In the genomic region with DNA sequence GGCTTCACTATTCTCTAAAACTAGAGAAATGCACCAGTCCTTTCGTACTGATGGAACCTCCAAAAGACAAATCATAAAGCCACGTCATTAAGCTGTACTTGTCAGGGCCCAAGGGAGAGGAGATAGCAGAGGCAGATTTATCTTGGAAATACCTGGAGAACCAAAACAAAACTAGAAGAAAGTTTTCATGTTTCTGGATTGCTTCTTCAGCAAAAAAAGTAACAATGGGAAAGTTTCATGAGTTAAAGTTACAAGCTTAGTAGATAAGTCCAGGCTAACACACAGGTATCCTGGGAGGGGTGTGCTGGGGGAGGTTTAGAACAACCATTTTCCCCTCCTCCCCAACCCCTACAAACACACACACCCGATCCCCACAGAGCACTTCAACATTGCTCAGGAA, we compare ENCODE assay signal across 18 cellular contexts. TPM values are rescaled to one million over a fixed set of nuclear protein-coding genes. Genes with fewer than 3 reads are reported as not detected.
DNase-seq lines count a peak whose midpoint lies in the region; ATAC-seq, FAIRE-seq and TF ChIP-seq lines count a peak whose summit lies in the region.
"Had no signal": no experiment of that assay in that cellular context is flagged by ENCODE, and none has a peak within 500 bp of the region (broad histone marks: within the 10 kb centered on the region; RNA-seq: fewer than 3 reads in every experiment).

No MANE protein-coding gene starts in this region.

- no peak for TF ChIP-seq POLR2A in GM12891 (IDR thresholded peaks at IDR 0.05; ENCODE audit: low read depth, low read length)
- TF ChIP-seq POLR2A in adrenal gland (IDR thresholded peaks at IDR 0.05) = no peak

- H3K27ac ChIP-seq in adrenal gland = peak overlapping the region in 4 of 5 donors; percentile 34 to 86 (median 58)

- no peak overlapping the region for H3K4me3 ChIP-seq in adrenal gland
- H3K4me3 ChIP-seq in MG63 = no peak overlapping the region
- H3K4me3 ChIP-seq: psoas muscle, vagina had no signal

- CTCF ChIA-PET in activated naive CD4-positive, alpha-beta T cell treated with anti-CD3 and anti-CD28 coated beads, Interleukin-2, amount 10 ng/mL, durations not matched to agents 7 days and 5 days (lab: Charles Lee) = interaction anchor here (1.0 kb wide), 1 partner anchor 10 kb away, joined by 3 read pairs; no protein-coding TSS in a partner anchor

- DNase-seq in activated naive CD4-positive, alpha-beta T cell treated with anti-CD3 and anti-CD28 coated beads, Interleukin-2, amount 10 ng/mL, durations not matched to agents 7 days and 5 days = no peak
- DNase-seq in activated naive CD4-positive, alpha-beta T cell (lab: John Stamatoyannopoulos, UW) = no peak
- DNase-seq in GM12891 (ENCODE audit: insufficient read length, low spot score) (no peak), adrenal gland (no peak), osteocyte (ENCODE audit: extremely low spot score, unreplicated experiment) (no peak), MG63 (no peak)
- DNase-seq in stimulated activated CD4-positive, alpha-beta T cell treated with anti-CD3 and anti-CD28 coated beads, Interleukin-2, amount 100 ng/mL, for 24 hours = no peak
- DNase-seq: amniotic stem cell, Calu3, GDM1, NCI-H82, psoas muscle, RPMI8226 had no signal

- H3K9me3 ChIP-seq in adrenal gland (replicated peaks in 1 of 3) = no peaks in the 10 kb centered on the region
- no peaks in the 10 kb centered on the region for H3K9me3 ChIP-seq in MG63
- H3K9me3 ChIP-seq: psoas muscle, vagina had no signal

- TF ChIP-seq CTCF in adrenal gland (IDR thresholded peaks at IDR 0.05) = no peak
- TF ChIP-seq CTCF in osteocyte (IDR thresholded peaks at IDR 0.05) = no peak

- H3K4me1 Mint-ChIP-seq in activated naive CD4-positive, alpha-beta T cell treated with anti-CD3 and anti-CD28 coated beads, Interleukin-2, amount 10 ng/mL, durations not matched to agents 7 days and 5 days = peaks cover 90% of the 10 kb centered on the region
- peaks cover 76% of the 10 kb centered on the region for H3K4me1 Mint-ChIP-seq in osteocyte (ENCODE audit: unreplicated experiment)

- peak; percentile 38 for FAIRE-seq in GM12891 (lab: Jason Lieb, UNC)
- FAIRE-seq: GM12892 had no signal

- 51 to 59% (median 57%) methylated on average over 3 of the region's 3 CpGs for WGBS in adrenal gland, 4 donors

- no peaks in the 10 kb centered on the region for H3K9me3 Mint-ChIP-seq in activated naive CD4-positive, alpha-beta T cell treated with anti-CD3 and anti-CD28 coated beads, Interleukin-2, amount 10 ng/mL, durations not matched to agents 7 days and 5 days
- no peaks in the 10 kb centered on the region for H3K9me3 Mint-ChIP-seq in osteocyte (ENCODE audit: unreplicated experiment)
- H3K9me3 Mint-ChIP-seq: WTC11 had no signal

- no peak overlapping the region for H3K4me3 Mint-ChIP-seq in activated naive CD4-positive, alpha-beta T cell treated with anti-CD3 and anti-CD28 coated beads, Interleukin-2, amount 10 ng/mL, durations not matched to agents 7 days and 5 days
- H3K4me3 Mint-ChIP-seq in osteocyte (ENCODE audit: unreplicated experiment) = no peak overlapping the region
- H3K4me3 Mint-ChIP-seq: WTC11 had no signal

- peaks cover 34% of the 10 kb centered on the region for H3K36me3 Mint-ChIP-seq in activated naive CD4-positive, alpha-beta T cell treated with anti-CD3 and anti-CD28 coated beads, Interleukin-2, amount 10 ng/mL, durations not matched to agents 7 days and 5 days
- H3K36me3 Mint-ChIP-seq in osteocyte (ENCODE audit: unreplicated experiment) = no peaks in the 10 kb centered on the region
- H3K36me3 Mint-ChIP-seq: WTC11 had no signal

- H3K36me3 ChIP-seq in adrenal gland (replicated peaks in 1 of 2) (no peaks in the 10 kb centered on the region), MG63 (no peaks in the 10 kb centered on the region)
- H3K36me3 ChIP-seq: vagina had no signal

- H3K27me3 ChIP-seq in adrenal gland = no peaks in the 10 kb centered on the region
- no peaks in the 10 kb centered on the region for H3K27me3 ChIP-seq in MG63
- H3K27me3 ChIP-seq: vagina had no signal

- intact Hi-C loops in adrenal gland (cut with DNase I) = loop anchor here in 1 of 2 donors (5.0 kb wide), 1 partner anchor 39 kb away; no protein-coding TSS in a partner anchor

- H3K27me3 Mint-ChIP-seq in activated naive CD4-positive, alpha-beta T cell treated with anti-CD3 and anti-CD28 coated beads, Interleukin-2, amount 10 ng/mL, durations not matched to agents 7 days and 5 days = no peaks in the 10 kb centered on the region
- H3K27me3 Mint-ChIP-seq in osteocyte (ENCODE audit: unreplicated experiment) = no peaks in the 10 kb centered on the region

- H3K4me1 ChIP-seq in adrenal gland (replicated peaks in 1 of 2) = peaks cover 64 to 99% of the 10 kb centered on the region in 2 donors

- peak overlapping the region; percentile 58 for H3K27ac Mint-ChIP-seq in activated naive CD4-positive, alpha-beta T cell treated with anti-CD3 and anti-CD28 coated beads, Interleukin-2, amount 10 ng/mL, durations not matched to agents 7 days and 5 days
- H3K27ac Mint-ChIP-seq in osteocyte (ENCODE audit: unreplicated experiment) = peak overlapping the region; percentile 87

- ATAC-seq in GM21381 (IDR thresholded peaks at IDR 0.05; ENCODE audit: unreplicated experiment) = no peak
- ATAC-seq: left lobe of liver, psoas muscle, WTC11 had no signal

TF ChIP-seq in GM12891, 5 proteins besides CTCF, POLR2A, EP300 and RAD21:
- TF ChIP-seq PAX5 (IDR thresholded peaks at IDR 0.05; ENCODE audit: insufficient read depth, low read length, severe bottlenecking) (no peak), POLR2AphosphoS5 (IDR thresholded peaks at IDR 0.05; ENCODE audit: low read depth, low read length) (no peak), SPI1 (IDR thresholded peaks at IDR 0.05; ENCODE audit: low read depth, low read length) (no peak), POU2F2 (IDR thresholded peaks at IDR 0.05; ENCODE audit: low read depth, low read length) (no peak), TAF1 (IDR thresholded peaks at IDR 0.05; ENCODE audit: low read depth, low read length) (no peak)
TF ChIP-seq in GM12891: peak in this region for 0.

RNA-seq across cellular contexts. Expression of gene RANBP3, which starts 21.6 kb away (rescaled TPM):
- 40.5 TPM for polyA plus RNA-seq in GM12891 (2012; ENCODE audit: low read depth, missing spikeins)
- total RNA-seq in adrenal gland = 100 to 1,000 TPM in 2 of 8 donors, 10 to 100 TPM in 6; 70.0 to 179 (median 90.0) TPM
- 100 to 1,000 TPM in 1 of 3 donors, 10 to 100 TPM in 2; 60.9 to 118 (median 62.3) TPM for polyA plus RNA-seq in adrenal gland
- 74.9 and 81.9 TPM in 2 replicates for total RNA-seq in osteocyte
- 43.4 and 54.4 TPM in 2 replicates for total RNA-seq in MG63 (2014; rRNA removed; shearing (Covaris generic); ENCODE audit: low replicate concordance)

RNA-seq across cellular contexts. Expression of gene CAPS, which starts 42.3 kb away (rescaled TPM):
- polyA plus RNA-seq in GM12891 (2012; ENCODE audit: low read depth, missing spikeins) = 2.9 TPM
- 100 to 1,000 TPM in 1 of 8 donors, 10 to 100 TPM in 6, 1 to 10 TPM in 1; 8.8 to 146 (median 19.2) TPM for total RNA-seq in adrenal gland
- polyA plus RNA-seq in adrenal gland = 100 to 1,000 TPM in 1 of 3 donors, 10 to 100 TPM in 1, 1 to 10 TPM in 1; 7.1 to 104 (median 75.9) TPM
- 14.4 and 15.6 TPM in 2 replicates for total RNA-seq in osteocyte
- total RNA-seq in MG63 (2014; rRNA removed; shearing (Covaris generic); ENCODE audit: low replicate concordance) = 0.30 and 0.36 TPM in 2 replicates

RNA-seq across cellular contexts. Expression of gene VMAC, which starts 51.7 kb away (rescaled TPM):
- 2.4 TPM for polyA plus RNA-seq in GM12891 (2012; ENCODE audit: low read depth, missing spikeins)
- 10 to 100 TPM in 3 of 8 donors, 1 to 10 TPM in 5; 5.0 to 14.4 (median 8.8) TPM for total RNA-seq in adrenal gland
- polyA plus RNA-seq in adrenal gland = 10 to 100 TPM in 1 of 3 donors, 1 to 10 TPM in 2; 3.5 to 15.6 (median 4.8) TPM
- 10.0 and 10.7 TPM in 2 replicates for total RNA-seq in osteocyte
- total RNA-seq in MG63 (2014; rRNA removed; shearing (Covaris generic); ENCODE audit: low replicate concordance) = 1.8 and 4.5 TPM in 2 replicates

RNA-seq across cellular contexts. Expression of gene NDUFA11, which starts 52.7 kb away (rescaled TPM):
- polyA plus RNA-seq in GM12891 (2012; ENCODE audit: low read depth, missing spikeins) = 307 TPM
- total RNA-seq in adrenal gland (100 to 1,000 TPM; 288 to 842 (median 387) TPM), osteocyte (253 and 259 TPM in 2 replicates)
- polyA plus RNA-seq in adrenal gland = 100 to 1,000 TPM; 300 to 856 (median 442) TPM
- 105 and 257 TPM in 2 replicates for total RNA-seq in MG63 (2014; rRNA removed; shearing (Covaris generic); ENCODE audit: low replicate concordance)
